In the genomic region with DNA sequence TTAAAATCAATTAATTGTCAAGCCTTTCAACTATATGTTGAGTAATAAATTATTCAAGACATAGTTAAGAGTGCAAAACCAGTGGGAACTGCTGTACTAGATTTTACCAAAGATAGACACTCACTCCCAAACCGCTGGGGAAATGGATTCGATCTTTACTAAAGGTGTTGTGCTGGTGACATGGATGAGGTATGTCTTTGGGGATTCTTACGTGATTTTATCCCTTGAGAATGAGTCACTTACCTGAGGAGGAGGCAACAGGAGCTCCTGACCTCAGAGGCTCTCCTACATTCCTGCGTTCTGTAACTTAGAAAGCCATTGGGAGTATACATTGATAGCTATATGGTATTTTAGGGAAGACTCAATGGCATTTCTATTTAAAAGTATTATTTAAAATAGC, we compare ENCODE assay signal across 1 cellular context.
TF ChIP-seq lines count a peak whose summit lies in the region.

No MANE protein-coding gene starts in this region.

TF ChIP-seq in SK-N-SH treated with all-trans-retinoic acid at 6 μM for 48 hours, 23 proteins besides CTCF, POLR2A, EP300 and RAD21 (continued from another document):
- TF ChIP-seq, protein P1, sequence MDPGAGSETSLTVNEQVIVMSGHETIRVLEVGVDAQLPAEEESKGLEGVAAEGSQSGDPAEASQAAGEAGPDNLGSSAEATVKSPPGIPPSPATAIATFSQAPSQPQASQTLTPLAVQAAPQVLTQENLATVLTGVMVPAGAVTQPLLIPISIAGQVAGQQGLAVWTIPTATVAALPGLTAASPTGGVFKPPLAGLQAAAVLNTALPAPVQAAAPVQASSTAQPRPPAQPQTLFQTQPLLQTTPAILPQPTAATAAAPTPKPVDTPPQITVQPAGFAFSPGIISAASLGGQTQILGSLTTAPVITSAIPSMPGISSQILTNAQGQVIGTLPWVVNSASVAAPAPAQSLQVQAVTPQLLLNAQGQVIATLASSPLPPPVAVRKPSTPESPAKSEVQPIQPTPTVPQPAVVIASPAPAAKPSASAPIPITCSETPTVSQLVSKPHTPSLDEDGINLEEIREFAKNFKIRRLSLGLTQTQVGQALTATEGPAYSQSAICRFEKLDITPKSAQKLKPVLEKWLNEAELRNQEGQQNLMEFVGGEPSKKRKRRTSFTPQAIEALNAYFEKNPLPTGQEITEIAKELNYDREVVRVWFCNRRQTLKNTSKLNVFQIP (CRISPR knock-in tag; IDR thresholded peaks at IDR 0.05; ENCODE audit: borderline replicate concordance, low read depth): no peak
- no peak for TF ChIP-seq GLIS3 (CRISPR knock-in tag; IDR thresholded peaks at IDR 0.05)
- TF ChIP-seq PPARA (CRISPR knock-in tag; IDR thresholded peaks at IDR 0.05; ENCODE audit: borderline replicate concordance): no peak
- peak; percentile 76; the same call in 1 of the 2 replicates for TF ChIP-seq CSDC2 (CRISPR knock-in tag; IDR thresholded peaks at IDR 0.05)
- TF ChIP-seq ZNF565 (CRISPR knock-in tag; conservative IDR thresholded peaks at IDR 0.05; ENCODE audit: low read depth): no peak
- no peak for TF ChIP-seq RARB (CRISPR knock-in tag; IDR thresholded peaks at IDR 0.05)
- no peak for TF ChIP-seq TCF4 (CRISPR knock-in tag; IDR thresholded peaks at IDR 0.05; ENCODE audit: borderline replicate concordance)
- TF ChIP-seq, protein P2, sequence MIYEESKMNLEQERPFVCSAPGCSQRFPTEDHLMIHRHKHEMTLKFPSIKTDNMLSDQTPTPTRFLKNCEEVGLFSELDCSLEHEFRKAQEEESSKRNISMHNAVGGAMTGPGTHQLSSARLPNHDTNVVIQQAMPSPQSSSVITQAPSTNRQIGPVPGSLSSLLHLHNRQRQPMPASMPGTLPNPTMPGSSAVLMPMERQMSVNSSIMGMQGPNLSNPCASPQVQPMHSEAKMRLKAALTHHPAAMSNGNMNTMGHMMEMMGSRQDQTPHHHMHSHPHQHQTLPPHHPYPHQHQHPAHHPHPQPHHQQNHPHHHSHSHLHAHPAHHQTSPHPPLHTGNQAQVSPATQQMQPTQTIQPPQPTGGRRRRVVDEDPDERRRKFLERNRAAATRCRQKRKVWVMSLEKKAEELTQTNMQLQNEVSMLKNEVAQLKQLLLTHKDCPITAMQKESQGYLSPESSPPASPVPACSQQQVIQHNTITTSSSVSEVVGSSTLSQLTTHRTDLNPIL (CRISPR knock-in tag; IDR thresholded peaks at IDR 0.05; ENCODE audit: low read depth): peak; percentile 42; the same call in 1 of the 2 replicates
- no peak for TF ChIP-seq ISL1 (CRISPR knock-in tag; IDR thresholded peaks at IDR 0.05)
- TF ChIP-seq ZFP30 (CRISPR knock-in tag; IDR thresholded peaks at IDR 0.05): no peak
- TF ChIP-seq, protein P3, sequence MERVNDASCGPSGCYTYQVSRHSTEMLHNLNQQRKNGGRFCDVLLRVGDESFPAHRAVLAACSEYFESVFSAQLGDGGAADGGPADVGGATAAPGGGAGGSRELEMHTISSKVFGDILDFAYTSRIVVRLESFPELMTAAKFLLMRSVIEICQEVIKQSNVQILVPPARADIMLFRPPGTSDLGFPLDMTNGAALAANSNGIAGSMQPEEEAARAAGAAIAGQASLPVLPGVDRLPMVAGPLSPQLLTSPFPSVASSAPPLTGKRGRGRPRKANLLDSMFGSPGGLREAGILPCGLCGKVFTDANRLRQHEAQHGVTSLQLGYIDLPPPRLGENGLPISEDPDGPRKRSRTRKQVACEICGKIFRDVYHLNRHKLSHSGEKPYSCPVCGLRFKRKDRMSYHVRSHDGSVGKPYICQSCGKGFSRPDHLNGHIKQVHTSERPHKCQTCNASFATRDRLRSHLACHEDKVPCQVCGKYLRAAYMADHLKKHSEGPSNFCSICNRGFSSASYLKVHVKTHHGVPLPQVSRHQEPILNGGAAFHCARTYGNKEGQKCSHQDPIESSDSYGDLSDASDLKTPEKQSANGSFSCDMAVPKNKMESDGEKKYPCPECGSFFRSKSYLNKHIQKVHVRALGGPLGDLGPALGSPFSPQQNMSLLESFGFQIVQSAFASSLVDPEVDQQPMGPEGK (CRISPR knock-in tag; IDR thresholded peaks at IDR 0.05; ENCODE audit: borderline replicate concordance): peak; percentile 60; the same call in 1 of the 2 replicates
- no peak for TF ChIP-seq TOX (CRISPR knock-in tag; IDR thresholded peaks at IDR 0.05; ENCODE audit: borderline replicate concordance)
- TF ChIP-seq, protein P4, sequence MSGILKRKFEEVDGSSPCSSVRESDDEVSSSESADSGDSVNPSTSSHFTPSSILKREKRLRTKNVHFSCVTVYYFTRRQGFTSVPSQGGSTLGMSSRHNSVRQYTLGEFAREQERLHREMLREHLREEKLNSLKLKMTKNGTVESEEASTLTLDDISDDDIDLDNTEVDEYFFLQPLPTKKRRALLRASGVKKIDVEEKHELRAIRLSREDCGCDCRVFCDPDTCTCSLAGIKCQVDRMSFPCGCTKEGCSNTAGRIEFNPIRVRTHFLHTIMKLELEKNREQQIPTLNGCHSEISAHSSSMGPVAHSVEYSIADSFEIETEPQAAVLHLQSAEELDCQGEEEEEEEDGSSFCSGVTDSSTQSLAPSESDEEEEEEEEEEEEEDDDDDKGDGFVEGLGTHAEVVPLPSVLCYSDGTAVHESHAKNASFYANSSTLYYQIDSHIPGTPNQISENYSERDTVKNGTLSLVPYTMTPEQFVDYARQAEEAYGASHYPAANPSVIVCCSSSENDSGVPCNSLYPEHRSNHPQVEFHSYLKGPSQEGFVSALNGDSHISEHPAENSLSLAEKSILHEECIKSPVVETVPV (CRISPR knock-in tag; IDR thresholded peaks at IDR 0.05): no peak
- TF ChIP-seq ZNF8 (CRISPR knock-in tag; IDR thresholded peaks at IDR 0.05): 0 out of 2 replicates have a peak, but pooled peaks have one; percentile 36
- no peak for TF ChIP-seq ARNTL (CRISPR knock-in tag; IDR thresholded peaks at IDR 0.05; ENCODE audit: borderline replicate concordance, low read depth)
- TF ChIP-seq ZFP3 (CRISPR knock-in tag; IDR thresholded peaks at IDR 0.05): no peak
- TF ChIP-seq ZNF70 (CRISPR knock-in tag; IDR thresholded peaks at IDR 0.05): no peak
